Comparison of ENCODE assay signal across 23 cellular contexts in genomic region chr18:48306838-48307237, GRCh38.
DNase-seq lines count a peak whose midpoint lies in the region; ATAC-seq and TF ChIP-seq lines count a peak whose summit lies in the region.
"Had no signal": no experiment of that assay in that cellular context is flagged by ENCODE, and none has a peak within 500 bp of the region (broad histone marks: within the 10 kb centered on the region; RNA-seq: fewer than 3 reads in every experiment).

No MANE protein-coding gene starts in this region.

- no peaks in the 10 kb centered on the region for H3K9me3 ChIP-seq in esophagus muscularis mucosa
- H3K9me3 ChIP-seq: Peyer's patch had no signal

- no peak overlapping the region for H3K4me3 ChIP-seq in esophagus muscularis mucosa
- H3K4me3 ChIP-seq: GM23248, Peyer's patch had no signal

- TF ChIP-seq EP300 in esophagus muscularis mucosa (IDR thresholded peaks at IDR 0.05) = no peak

- 52% methylated on average over 5 of the region's 5 CpGs for WGBS in esophagus muscularis mucosa

- peaks cover 19% of the 10 kb centered on the region for H3K4me1 Mint-ChIP-seq in type B pancreatic cell (ENCODE audit: unreplicated experiment)

- peaks cover 5% of the 10 kb centered on the region for H3K9me3 Mint-ChIP-seq in type B pancreatic cell
- H3K9me3 Mint-ChIP-seq: CD8-positive, alpha-beta T cell; H9; HFFc6 had no signal

- peaks cover 4% of the 10 kb centered on the region for H3K36me3 Mint-ChIP-seq in type B pancreatic cell
- H3K36me3 Mint-ChIP-seq: CD8-positive, alpha-beta T cell had no signal

- peak overlapping the region; percentile 62 for H3K27ac Mint-ChIP-seq in type B pancreatic cell
- H3K27ac Mint-ChIP-seq: CD8-positive, alpha-beta T cell; H9; HFFc6 had no signal

- TF ChIP-seq CTCF in esophagus muscularis mucosa (IDR thresholded peaks at IDR 0.05) (no peak), type B pancreatic cell (conservative IDR thresholded peaks at IDR 0.05) (no peak)

- TF ChIP-seq POLR2A in esophagus muscularis mucosa (IDR thresholded peaks at IDR 0.05; ENCODE audit: low read depth) = no peak
- TF ChIP-seq POLR2A in GM18505 (IDR thresholded peaks at IDR 0.05; ENCODE audit: borderline replicate concordance, extremely low read depth, insufficient read depth, insufficient read length) = no peak

- ATAC-seq in left cardiac atrium (peak; percentile 53 to 72), left ventricle myocardium superior (no peak), HG03432 (IDR thresholded peaks at IDR 0.05; ENCODE audit: unreplicated experiment) (no peak), GM18505 (IDR thresholded peaks at IDR 0.05; ENCODE audit: unreplicated experiment) (no peak)
- ATAC-seq: CD8-positive, alpha-beta T cell had no signal

- H3K4me3 Mint-ChIP-seq in type B pancreatic cell = no peak overlapping the region
- H3K4me3 Mint-ChIP-seq: CD8-positive, alpha-beta T cell; H9; HFFc6 had no signal

- H3K4me1 ChIP-seq in esophagus muscularis mucosa = peaks cover 0 to 49% (median 32%) of the 10 kb centered on the region in 4 donors
- H3K4me1 ChIP-seq: Peyer's patch had no signal

- DNase-seq in left cardiac atrium (no peak), left ventricle myocardium superior (no peak), esophagus muscularis mucosa (ENCODE audit: extremely low spot score) (no peak), posterior vena cava (ENCODE audit: low spot score) (peak; percentile 8), type B pancreatic cell (ENCODE audit: extremely low spot score, unreplicated experiment) (no peak)
- no peak for DNase-seq in stimulated activated CD4-positive, alpha-beta T cell treated with anti-CD3 and anti-CD28 coated beads, Interleukin-15, amount 100 ng/mL, for 24 hours
- DNase-seq: AML-193; C1 segment of cervical spinal cord; CD8-positive, alpha-beta T cell; GDM1; GM23248; H9; HFFc6; KBM-7; MM.1S; NCI-H1048; NCI-H1417 treated with DMSO at 0.1 percent for 48 hours; NCI-H1930; NCI-H510A; NCI-H748 treated with DMSO at 0.1 percent for 48 hours; Peyer's patch had no signal

- peak overlapping the region; percentile 61 to 76 (median 68) for H3K27ac ChIP-seq in esophagus muscularis mucosa (replicated peaks in 1 of 4)
- H3K27ac ChIP-seq: GM23248, Peyer's patch had no signal

- intact Hi-C loops in left cardiac atrium (cut with DNase I) (no loop called here), left ventricle myocardium superior (cut with micrococcal nuclease) (no loop called here), esophagus muscularis mucosa (cut with DNase I) (no loop called here), posterior vena cava (cut with DNase I) (no loop called here)

- no peaks in the 10 kb centered on the region for H3K36me3 ChIP-seq in esophagus muscularis mucosa
- H3K36me3 ChIP-seq: Peyer's patch had no signal

- H3K27me3 ChIP-seq in esophagus muscularis mucosa = no peaks in the 10 kb centered on the region
- H3K27me3 ChIP-seq: Peyer's patch had no signal

- no peaks in the 10 kb centered on the region for H3K27me3 Mint-ChIP-seq in type B pancreatic cell

Comparison
In these comparisons a context has a peak if more than half of its experiments do, and no peak if none do; other contexts are left out.
1. ATAC-seq: peak in left cardiac atrium (2 of 2); none in left ventricle myocardium superior (single experiment), HG03432 (single experiment) and GM18505 (single experiment).